Comparison of ENCODE assay signal across 8 cellular contexts in the genomic region with DNA sequence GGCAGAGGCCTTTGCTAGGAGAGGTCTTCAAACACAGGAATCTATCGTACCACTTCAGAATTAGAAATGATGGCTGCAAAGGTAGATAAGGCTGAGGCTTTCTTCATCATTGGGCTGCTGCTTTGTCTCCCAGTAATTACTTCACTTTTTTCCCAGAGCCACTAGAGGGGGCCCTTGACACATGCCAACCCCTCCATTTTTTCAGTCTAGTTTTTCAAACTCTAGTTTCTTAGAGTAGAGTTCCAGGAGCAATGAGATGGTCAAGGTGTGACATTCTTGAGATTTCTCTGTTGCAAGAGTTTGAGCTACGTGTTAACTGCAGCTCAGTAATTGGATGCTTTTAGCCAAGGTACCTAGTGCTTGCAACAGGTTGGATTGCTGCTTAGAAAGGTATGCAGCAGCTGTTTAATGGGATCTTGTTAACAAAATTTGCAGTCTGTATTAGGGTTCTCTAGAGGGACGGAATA. TPM values are rescaled to one million over a fixed set of nuclear protein-coding genes. Genes with fewer than 3 reads are reported as not detected.
DNase-seq lines count a peak whose midpoint lies in the region; ATAC-seq and TF ChIP-seq lines count a peak whose summit lies in the region.

No MANE protein-coding gene starts in this region.

- H3K27ac Mint-ChIP-seq in CD8-positive, alpha-beta T cell, result no peak overlapping the region

- H3K27me3 Mint-ChIP-seq in CD8-positive, alpha-beta T cell (ENCODE audit: low read depth), result no peaks in the 10 kb centered on the region

- no peaks in the 10 kb centered on the region for H3K4me1 ChIP-seq in CD8-positive, alpha-beta T cell (ENCODE audit: insufficient read depth, low read length)
- no peaks in the 10 kb centered on the region for H3K4me1 ChIP-seq in right lobe of liver

- intact Hi-C loops in CD8-positive, alpha-beta T cell (cut with DNase I, micrococcal nuclease), result loop anchor here (1.0 to 5.0 kb wide), 13 partner anchors 62 to 1704 kb away; no protein-coding TSS in a partner anchor
- intact Hi-C loops in dorsolateral prefrontal cortex (cut with DNase I) (loop anchor here in 1 of 2 donors (5.0 kb wide), 1 partner anchor 72 kb away; no protein-coding TSS in a partner anchor), right lobe of liver (cut with DNase I) (no loop called here)

- peaks cover 12% of the 10 kb centered on the region for H3K36me3 Mint-ChIP-seq in CD8-positive, alpha-beta T cell

- CTCF ChIA-PET in CD8-positive, alpha-beta T cell (lab: Charles Lee), result interaction anchor here (0.6 to 1.7 kb wide), 25 partner anchors 9 to 987 kb away, joined by 3 to 13 read pairs (median 4); no protein-coding TSS in a partner anchor

- H3K9me3 Mint-ChIP-seq in CD8-positive, alpha-beta T cell, result no peaks in the 10 kb centered on the region

- ATAC-seq in CD8-positive, alpha-beta T cell, result peak; percentile 77
- ATAC-seq in GM21717 (IDR thresholded peaks at IDR 0.05; ENCODE audit: unreplicated experiment), result peak; percentile 26
- peak; percentile 86 to 93 (median 90) for ATAC-seq in right lobe of liver
- ATAC-seq in stimulated activated naive CD8-positive, alpha-beta T cell treated with anti-CD3 and anti-CD28 coated beads, Interleukin-15, Interleukin-2, amounts not matched to agents 100 U/mL and 50 U/mL, for 24 hours, result no peak

- H3K4me3 Mint-ChIP-seq in CD8-positive, alpha-beta T cell, result no peak overlapping the region

- WGBS in right lobe of liver (ENCODE audit: insufficient coverage, low coverage, low lambda C conversion rate, missing lambda C conversion rate), result 14% methylated on average over 3 of the region's 3 CpGs

- TF ChIP-seq POLR2A in right lobe of liver (IDR thresholded peaks at IDR 0.05), result no peak

- no peaks in the 10 kb centered on the region for H3K36me3 ChIP-seq in CD8-positive, alpha-beta T cell (ENCODE audit: insufficient read depth, low read length)
- H3K36me3 ChIP-seq in WERI-Rb-1 (peaks cover 7% of the 10 kb centered on the region), right lobe of liver (peaks cover 0 to 13% (median 2%) of the 10 kb centered on the region in 4 donors)

- no peak overlapping the region for H3K4me3 ChIP-seq in CD8-positive, alpha-beta T cell (ENCODE audit: low read depth, low read length)
- H3K4me3 ChIP-seq in WERI-Rb-1 (ENCODE audit: low read depth, low read length) (no peak overlapping the region), dorsolateral prefrontal cortex (no peak overlapping the region), right lobe of liver (no peak overlapping the region)

- H3K27ac ChIP-seq in CD8-positive, alpha-beta T cell (ENCODE audit: low read depth, low read length), result no peak overlapping the region
- peak overlapping the region; percentile 43 for H3K27ac ChIP-seq in WERI-Rb-1
- H3K27ac ChIP-seq in dorsolateral prefrontal cortex, result no peak overlapping the region
- no peak overlapping the region for H3K27ac ChIP-seq in right lobe of liver

- H3K4me1 Mint-ChIP-seq in CD8-positive, alpha-beta T cell (ENCODE audit: low read depth), result peaks cover 10% of the 10 kb centered on the region

- no peaks in the 10 kb centered on the region for H3K27me3 ChIP-seq in CD8-positive, alpha-beta T cell (ENCODE audit: insufficient read depth, low read length)
- H3K27me3 ChIP-seq in WERI-Rb-1 (ENCODE audit: insufficient read depth, low read depth, severe bottlenecking) (no peaks in the 10 kb centered on the region), dorsolateral prefrontal cortex (no peaks in the 10 kb centered on the region), right lobe of liver (no peaks in the 10 kb centered on the region)

- peak in 6 of 7 experiments; percentile 19 to 63 (median 54) for DNase-seq in CD8-positive, alpha-beta T cell
- DNase-seq in NCI-H2196 (lab: John Stamatoyannopoulos, UW; ENCODE audit: unreplicated experiment), result peak; percentile 38
- peak; percentile 58 for DNase-seq in WERI-Rb-1
- peak in 3 of 10 donors; percentile 14 to 49 (median 29) for DNase-seq in dorsolateral prefrontal cortex
- DNase-seq in right lobe of liver, result no peak
- DNase-seq in stimulated activated naive CD8-positive, alpha-beta T cell treated with anti-CD3 and anti-CD28 coated beads, Interleukin-15, Interleukin-2, amounts not matched to agents 100 U/mL and 50 U/mL, for 24 hours, result peak; percentile 57
- DNase-seq in mesenteric fat pad (ENCODE audit: low spot score), result no peak

- H3K9me3 ChIP-seq in CD8-positive, alpha-beta T cell (ENCODE audit: low read length), result no peaks in the 10 kb centered on the region
- no peaks in the 10 kb centered on the region for H3K9me3 ChIP-seq in WERI-Rb-1 (ENCODE audit: severe bottlenecking)
- no peaks in the 10 kb centered on the region for H3K9me3 ChIP-seq in right lobe of liver

- POLR2A ChIA-PET in CD8-positive, alpha-beta T cell (lab: Charles Lee), result no interaction called here

- TF ChIP-seq CTCF in CD8-positive, alpha-beta T cell (IDR thresholded peaks at IDR 0.05), result peak; percentile 84
- TF ChIP-seq CTCF in WERI-Rb-1 (IDR thresholded peaks at IDR 0.05; ENCODE audit: low read depth, low read length), result peak; percentile 70
- peak; percentile 54 to 86 (median 77) for TF ChIP-seq CTCF in dorsolateral prefrontal cortex (IDR thresholded peaks at IDR 0.05 in 54 of 56, conservative IDR thresholded peaks at IDR 0.05 in 2 of 56; ENCODE audit: low read depth in 1 of 56, partially characterized antibody in 56 of 56)
- peak; percentile 70 to 85 (median 81) for TF ChIP-seq CTCF in right lobe of liver (IDR thresholded peaks at IDR 0.05)

RNA-seq across cellular contexts. Expression of gene RBM20, which starts 33.8 kb away (rescaled TPM):
- total RNA-seq in CD8-positive, alpha-beta T cell, result 1 to 10 TPM; 1.3 to 1.7 TPM
- total RNA-seq in dorsolateral prefrontal cortex (1 to 10 TPM in 117 of 120 experiments, under 1 TPM in 3; 0.40 to 4.5 (median 2.1) TPM), right lobe of liver (under 1 TPM; 0.04 to 0.29 (median 0.06) TPM), mesenteric fat pad (4.6 TPM)

RNA-seq across cellular contexts. Expression of gene SMC3, which starts 42.8 kb away (rescaled TPM):
- total RNA-seq in CD8-positive, alpha-beta T cell, result 10 to 100 TPM; 35.1 to 37.9 TPM
- total RNA-seq in dorsolateral prefrontal cortex, result 10 to 100 TPM; 20.5 to 34.2 (median 26.0) TPM
- total RNA-seq in right lobe of liver, result 10 to 100 TPM in 5 of 6 experiments, 1 to 10 TPM in 1; 9.9 to 14.0 (median 11.9) TPM
- total RNA-seq in mesenteric fat pad, result 26.8 TPM

Comparison
In these comparisons a context has a peak if more than half of its experiments do, and no peak if none do; other contexts are left out.
1. DNase-seq: peak in CD8-positive, alpha-beta T cell (6 of 7), NCI-H2196 (single experiment), WERI-Rb-1 (single experiment) and stimulated activated naive CD8-positive, alpha-beta T cell treated with anti-CD3 and anti-CD28 coated beads, Interleukin-15, Interleukin-2, amounts not matched to agents 100 U/mL and 50 U/mL, for 24 hours (single experiment); none in right lobe of liver (0 of 3) and mesenteric fat pad (single experiment).
2. intact Hi-C loops: an anchor here in CD8-positive, alpha-beta T cell (1.0 to 5.0 kb wide); none called in right lobe of liver.
3. Peak in every context shown above with its lines, with median percentiles within 50 percentile points of each other: CTCF ChIP-seq.